ENCODE assay signal across 12 cellular contexts in genomic region chr6:75794351-75794846, GRCh38.
"Had no signal": no experiment of that assay in that cellular context is flagged by ENCODE, and none has a peak within 500 bp of the region (broad histone marks: within the 10 kb centered on the region; RNA-seq: fewer than 3 reads in every experiment).

No MANE protein-coding gene starts in this region.

- H3K36me3 ChIP-seq: adrenal gland, pancreas, transverse colon had no signal

- DNase-seq: activated B cell treated with CpG ODN at 0.5 μM for 24 hours; activated CD4-positive, alpha-beta T cell treated with anti-CD3 and anti-CD28 coated beads, Interleukin-2, amount 10 ng/mL, durations not matched to agents 24 days and 14 days; activated naive CD4-positive, alpha-beta T cell treated with anti-CD3 and anti-CD28 coated beads, Interleukin-2, amount 50 U/mL, for 16 hours; activated T-cell treated with anti-CD3 and anti-CD28 coated beads for 4 hours; adrenal gland; left colon; mesenchymal stem cell; pancreas; T-helper 1 cell; transverse colon had no signal

- H3K27me3 ChIP-seq: adrenal gland, pancreas, transverse colon had no signal

- H3K9me3 ChIP-seq: adrenal gland, pancreas, transverse colon had no signal

- ATAC-seq: esophagus mucosa, left colon had no signal

- H3K27ac ChIP-seq: adrenal gland, pancreas, skin epidermis, transverse colon had no signal

- H3K4me3 ChIP-seq: adrenal gland, pancreas, skin epidermis, transverse colon had no signal

- H3K4me1 ChIP-seq: transverse colon had no signal
